Comparison of ENCODE assay signal across 20 cellular contexts in the genomic region with DNA sequence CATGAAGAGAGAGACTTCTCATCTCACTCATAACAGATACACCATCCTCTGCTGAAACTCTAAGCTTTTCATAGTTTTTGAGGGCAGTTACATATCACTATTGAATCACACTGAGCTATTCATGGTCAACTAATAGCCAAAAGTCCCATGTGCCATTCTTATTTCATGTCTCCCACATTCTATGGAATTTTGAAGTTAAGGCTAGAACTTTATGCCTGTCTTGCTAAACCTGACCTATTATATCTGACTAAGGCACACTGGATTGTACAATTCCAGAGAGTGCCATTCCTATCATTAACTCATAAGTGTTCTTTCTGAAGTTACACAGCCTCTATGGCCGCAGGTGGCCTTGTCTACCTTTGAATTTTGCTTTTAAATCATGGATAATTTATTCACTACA.
"Had no signal": no experiment of that assay in that cellular context is flagged by ENCODE, and none has a peak within 500 bp of the region (broad histone marks: within the 10 kb centered on the region; RNA-seq: fewer than 3 reads in every experiment).

No MANE protein-coding gene starts in this region.

- H3K27me3 Mint-ChIP-seq: activated CD8-positive, alpha-beta T cell treated with anti-CD3 and anti-CD28 coated beads for 36 hours had no signal

- H3K4me1 Mint-ChIP-seq: endodermal cell had no signal

- ATAC-seq: activated CD8-positive, alpha-beta T cell treated with anti-CD3 and anti-CD28 coated beads for 36 hours; activated naive CD4-positive, alpha-beta T cell treated with anti-CD3 and anti-CD28 coated beads, Interleukin-2, amount 50 U/mL, for 72 hours; activated T-cell treated with anti-CD3 and anti-CD28 coated beads, Interleukin-2, amount 50 U/mL, for 4 hours; left lung; natural killer cell; WTC11 had no signal

- H3K9me3 Mint-ChIP-seq: activated CD8-positive, alpha-beta T cell treated with anti-CD3 and anti-CD28 coated beads for 36 hours; activated naive CD4-positive, alpha-beta T cell treated with anti-CD3 and anti-CD28 coated beads, Interleukin-2, amount 50 U/mL, for 72 hours; activated T-cell treated with anti-CD3 and anti-CD28 coated beads, Interleukin-2, amount 50 U/mL, for 4 hours; endodermal cell; natural killer cell; T-helper 1 cell treated with Interleukin-12 subunit alpha and Interleukin-12 subunit beta and Interleukin-4 antibody, amounts not matched to agents 30 μg/mL and 1 μg/mL, for 36 hours; WTC11 had no signal

- H3K27ac Mint-ChIP-seq: activated CD8-positive, alpha-beta T cell treated with anti-CD3 and anti-CD28 coated beads for 36 hours; activated naive CD4-positive, alpha-beta T cell treated with anti-CD3 and anti-CD28 coated beads, Interleukin-2, amount 50 U/mL, for 72 hours; endodermal cell; T-helper 1 cell treated with Interleukin-12 subunit alpha and Interleukin-12 subunit beta and Interleukin-4 antibody, amounts not matched to agents 30 μg/mL and 1 μg/mL, for 36 hours; WTC11 had no signal

- H3K4me3 Mint-ChIP-seq: activated CD8-positive, alpha-beta T cell treated with anti-CD3 and anti-CD28 coated beads for 36 hours; activated T-cell treated with anti-CD3 and anti-CD28 coated beads, Interleukin-2, amount 50 U/mL, for 4 hours; endodermal cell; natural killer cell; T-helper 1 cell treated with Interleukin-12 subunit alpha and Interleukin-12 subunit beta and Interleukin-4 antibody, amounts not matched to agents 30 μg/mL and 1 μg/mL, for 36 hours; WTC11 had no signal

- H3K36me3 Mint-ChIP-seq: WTC11 had no signal

- H3K4me3 ChIP-seq: dorsolateral prefrontal cortex, left lung, tibial nerve, vagina had no signal

- H3K36me3 ChIP-seq: tibial nerve, vagina had no signal

- DNase-seq: activated CD4-positive, alpha-beta T cell treated with anti-CD3 and anti-CD28 coated beads for 4 hours; activated CD8-positive, alpha-beta T cell treated with anti-CD3 and anti-CD28 coated beads for 36 hours; activated gamma-delta T cell; activated T-cell treated with anti-CD3 and anti-CD28 coated beads, Interleukin-2, amount 50 U/mL, for 4 hours; amniotic stem cell; dorsolateral prefrontal cortex; endodermal cell; islet precursor cell; left lung; natural killer cell; posterior cingulate gyrus; retina; stimulated activated CD4-positive, alpha-beta T cell treated with anti-CD3 and anti-CD28 coated beads, Interleukin-15, amount 100 ng/mL, for 24 hours; stimulated activated CD4-positive, alpha-beta T cell treated with anti-CD3 and anti-CD28 coated beads, Interleukin-4, amount 100 ng/mL, for 1 hour; stimulated activated naive CD4-positive, alpha-beta T cell had no signal

- H3K27ac ChIP-seq: left lung, tibial nerve, vagina had no signal

- H3K9me3 ChIP-seq: left lung, tibial nerve, vagina had no signal

- H3K4me1 ChIP-seq: tibial nerve, vagina had no signal

- H3K27me3 ChIP-seq: dorsolateral prefrontal cortex, left lung, tibial nerve, vagina had no signal
